ENCODE assay signal across 1 cellular context in genomic region chr16:4271176-4272113, GRCh38.
TF ChIP-seq lines count a peak whose summit lies in the region.

No MANE protein-coding gene starts in this region.

TF ChIP-seq in endothelial cell of umbilical vein, 7 proteins besides CTCF, POLR2A, EP300 and RAD21 (continued from another document):
- TF ChIP-seq GATA2 (IDR thresholded peaks at IDR 0.05; ENCODE audit: insufficient read depth, insufficient read length, low read depth, low read length) (no peak), POLR2AphosphoS5 (IDR thresholded peaks at IDR 0.05; ENCODE audit: insufficient read depth, low read depth, low read length) (no peak), JUN (IDR thresholded peaks at IDR 0.05; ENCODE audit: borderline replicate concordance, insufficient read depth, insufficient read length, low read depth) (no peak), FOS (IDR thresholded peaks at IDR 0.05; ENCODE audit: borderline replicate concordance, insufficient read depth, low read length) (no peak)
